In the genomic region with DNA sequence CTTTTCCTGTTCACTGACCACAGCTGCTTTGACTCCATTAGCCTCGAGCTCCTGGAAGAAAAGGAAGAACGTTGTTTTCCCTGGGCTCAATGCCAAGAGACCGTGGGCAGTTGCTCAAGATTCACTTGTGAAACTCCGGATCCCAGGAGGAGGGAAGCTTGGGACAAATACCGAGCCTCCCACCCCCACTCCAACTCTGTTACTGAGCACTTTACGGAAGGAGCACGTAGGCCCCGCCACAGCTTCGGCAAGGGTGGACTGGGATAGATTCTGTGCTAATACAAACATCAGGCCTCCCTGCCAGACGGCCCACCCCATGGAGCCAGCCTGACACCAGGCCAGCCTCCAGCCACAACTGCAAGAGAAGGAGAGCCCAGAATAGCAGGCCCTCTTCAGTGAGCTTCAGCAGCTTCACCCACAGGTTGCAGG, we compare ENCODE assay signal across 9 cellular contexts. TPM values are rescaled to one million over a fixed set of nuclear protein-coding genes. Genes with fewer than 3 reads are reported as not detected.
A peak's percentile ranks its signal among the peaks of the same experiment; 100 is the strongest.
DNase-seq lines count a peak whose midpoint lies in the region; ATAC-seq and TF ChIP-seq lines count a peak whose summit lies in the region.
"Had no signal": no experiment of that assay in that cellular context is flagged by ENCODE, and none has a peak within 500 bp of the region (broad histone marks: within the 10 kb centered on the region; RNA-seq: fewer than 3 reads in every experiment).

No MANE protein-coding gene starts in this region.

- TF ChIP-seq CTCF in adrenal gland (IDR thresholded peaks at IDR 0.05) (no peak), heart left ventricle (IDR thresholded peaks at IDR 0.05) (no peak)

- H3K4me3 ChIP-seq in adrenal gland: no peak overlapping the region
- H3K4me3 ChIP-seq in heart left ventricle: peak overlapping the region in 7 of 12 donors; percentile 1 to 39 (median 24)
- H3K4me3 ChIP-seq in skeletal muscle cell (ENCODE audit: low read depth, low read length): no peak overlapping the region

- WGBS in adrenal gland, 4 donors: 10 to 24% (median 12%) methylated on average over 5 to 10 of the region's 10 CpGs
- WGBS in heart left ventricle, 4 donors: 0 to 9% (median 2%) methylated on average over 9 to 10 of the region's 10 CpGs

- H3K4me1 ChIP-seq in adrenal gland (replicated peaks in 1 of 2) (peaks cover 8 to 23% of the 10 kb centered on the region in 2 donors), heart left ventricle (peaks cover 5 to 37% (median 24%) of the 10 kb centered on the region in 12 donors)

- H3K36me3 Mint-ChIP-seq in activated T-helper 1 cell treated with anti-CD3 and anti-CD28 coated beads, Interleukin-12 subunit alpha, Interleukin-12 subunit beta, Interleukin-2, Interleukin-4 antibody, amounts not matched to agents 30 ng/mL and 10 ng/mL and 1 ng/mL, durations not matched to agents 14 hours and 24 hours and 36 hours (ENCODE audit: low read depth): peaks cover 8% of the 10 kb centered on the region

- no peaks in the 10 kb centered on the region for H3K27me3 ChIP-seq in adrenal gland
- H3K27me3 ChIP-seq in heart left ventricle: no peaks in the 10 kb centered on the region

- H3K36me3 ChIP-seq in adrenal gland (replicated peaks in 1 of 2): peaks cover 0 to 12% of the 10 kb centered on the region in 2 donors
- peaks cover 0 to 32% (median 22%) of the 10 kb centered on the region in 9 donors for H3K36me3 ChIP-seq in heart left ventricle

- intact Hi-C loops in adrenal gland (cut with DNase I): no loop called here
- intact Hi-C loops in heart left ventricle (cut with DNase I): loop anchor here in 1 of 10 donors (1.0 to 5.0 kb wide), 2 partner anchors 38 to 223 kb away; partner anchors contain the start of genes ARPC4 and TADA3
- intact Hi-C loops in activated T-helper 1 cell treated with anti-CD3 and anti-CD28 coated beads, Interleukin-12 subunit alpha, Interleukin-12 subunit beta, Interleukin-2, Interleukin-4 antibody, amounts not matched to agents 30 ng/mL and 10 ng/mL and 1 ng/mL, durations not matched to agents 14 hours and 24 hours and 36 hours (cut with micrococcal nuclease): no loop called here

- peak; percentile 49 to 75 (median 67) for ATAC-seq in heart left ventricle

- no peaks in the 10 kb centered on the region for H3K9me3 ChIP-seq in adrenal gland (replicated peaks in 1 of 3)
- no peaks in the 10 kb centered on the region for H3K9me3 ChIP-seq in heart left ventricle

- peaks cover 22% of the 10 kb centered on the region for H3K4me1 Mint-ChIP-seq in activated T-helper 1 cell treated with anti-CD3 and anti-CD28 coated beads, Interleukin-12 subunit alpha, Interleukin-12 subunit beta, Interleukin-2, Interleukin-4 antibody, amounts not matched to agents 30 ng/mL and 10 ng/mL and 1 ng/mL, durations not matched to agents 14 hours and 24 hours and 36 hours (ENCODE audit: low read depth)

- H3K27me3 Mint-ChIP-seq in activated T-helper 1 cell treated with anti-CD3 and anti-CD28 coated beads, Interleukin-12 subunit alpha, Interleukin-12 subunit beta, Interleukin-2, Interleukin-4 antibody, amounts not matched to agents 30 ng/mL and 10 ng/mL and 1 ng/mL, durations not matched to agents 14 hours and 24 hours and 36 hours (ENCODE audit: insufficient read depth): peaks cover 2% of the 10 kb centered on the region

- no peaks in the 10 kb centered on the region for H3K9me3 Mint-ChIP-seq in activated T-helper 1 cell treated with anti-CD3 and anti-CD28 coated beads, Interleukin-12 subunit alpha, Interleukin-12 subunit beta, Interleukin-2, Interleukin-4 antibody, amounts not matched to agents 30 ng/mL and 10 ng/mL and 1 ng/mL, durations not matched to agents 14 hours and 24 hours and 36 hours
- H3K9me3 Mint-ChIP-seq: T-helper 1 cell treated with Interleukin-12 subunit alpha and Interleukin-12 subunit beta and Interleukin-4 antibody, amounts not matched to agents 30 μg/mL and 1 μg/mL, for 36 hours had no signal

- peak; percentile 63 for DNase-seq in GF-D8 (lab: John Stamatoyannopoulos, UW)
- DNase-seq in adrenal gland: peak; percentile 76 to 94 (median 86)
- DNase-seq in heart left ventricle: peak; percentile 82 to 88 (median 87)
- peak; percentile 97 for DNase-seq in skeletal muscle cell (ENCODE audit: low read depth)
- DNase-seq in NCI-H524 treated with DMSO at 0.1 percent for 48 hours (lab: John Stamatoyannopoulos, UW): no peak
- no peak for DNase-seq in NCI-H1092 (lab: John Stamatoyannopoulos, UW)
- no peak for DNase-seq in NCI-H748 treated with DMSO at 0.1 percent for 48 hours (lab: John Stamatoyannopoulos, UW)
- no peak for DNase-seq in activated T-helper 1 cell treated with anti-CD3 and anti-CD28 coated beads, Interleukin-12 subunit alpha, Interleukin-12 subunit beta, Interleukin-2, Interleukin-4 antibody, amounts not matched to agents 30 ng/mL and 10 ng/mL and 1 ng/mL, durations not matched to agents 14 hours and 24 hours and 36 hours (ENCODE audit: low spot score)

- TF ChIP-seq POLR2A in adrenal gland (IDR thresholded peaks at IDR 0.05): no peak
- peak in 1 of 2 donors; percentile 11 for TF ChIP-seq POLR2A in heart left ventricle (IDR thresholded peaks at IDR 0.05)

- no peak overlapping the region for H3K27ac Mint-ChIP-seq in activated T-helper 1 cell treated with anti-CD3 and anti-CD28 coated beads, Interleukin-12 subunit alpha, Interleukin-12 subunit beta, Interleukin-2, Interleukin-4 antibody, amounts not matched to agents 30 ng/mL and 10 ng/mL and 1 ng/mL, durations not matched to agents 14 hours and 24 hours and 36 hours
- H3K27ac Mint-ChIP-seq: T-helper 1 cell treated with Interleukin-12 subunit alpha and Interleukin-12 subunit beta and Interleukin-4 antibody, amounts not matched to agents 30 μg/mL and 1 μg/mL, for 36 hours had no signal

- no peak overlapping the region for H3K4me3 Mint-ChIP-seq in activated T-helper 1 cell treated with anti-CD3 and anti-CD28 coated beads, Interleukin-12 subunit alpha, Interleukin-12 subunit beta, Interleukin-2, Interleukin-4 antibody, amounts not matched to agents 30 ng/mL and 10 ng/mL and 1 ng/mL, durations not matched to agents 14 hours and 24 hours and 36 hours
- H3K4me3 Mint-ChIP-seq: T-helper 1 cell treated with Interleukin-12 subunit alpha and Interleukin-12 subunit beta and Interleukin-4 antibody, amounts not matched to agents 30 μg/mL and 1 μg/mL, for 36 hours had no signal

- H3K27ac ChIP-seq in adrenal gland: peak overlapping the region; percentile 45 to 92 (median 68)
- H3K27ac ChIP-seq in heart left ventricle: peak overlapping the region; percentile 77 to 93 (median 88)

RNA-seq across cellular contexts. Expression of gene FANCD2, which starts 10.7 kb away (rescaled TPM):
- total RNA-seq in adrenal gland (1 to 10 TPM in 6 of 8 donors, under 1 TPM in 2; 0.48 to 6.9 (median 2.4) TPM), heart left ventricle (1 to 10 TPM in 4 of 9 donors, under 1 TPM in 5; 0.12 to 4.4 (median 0.97) TPM)
- polyA plus RNA-seq in adrenal gland (1 to 10 TPM; 1.2 to 3.8 (median 2.5) TPM), heart left ventricle (under 1 TPM; 0.62 to 0.80 TPM)
- 63.4 and 64.2 TPM in 2 replicates for total RNA-seq in activated T-helper 1 cell treated with anti-CD3 and anti-CD28 coated beads, Interleukin-12 subunit alpha, Interleukin-12 subunit beta, Interleukin-2, Interleukin-4 antibody, amounts not matched to agents 30 ng/mL and 10 ng/mL and 1 ng/mL, durations not matched to agents 14 hours and 24 hours and 36 hours

RNA-seq across cellular contexts. Expression of gene EMC3, which starts 28.8 kb away (rescaled TPM):
- 100 to 1,000 TPM in 5 of 8 donors, 10 to 100 TPM in 3; 49.9 to 127 (median 107) TPM for total RNA-seq in adrenal gland
- 100 to 1,000 TPM in 1 of 3 donors, 10 to 100 TPM in 2; 11.3 to 191 (median 37.6) TPM for polyA plus RNA-seq in adrenal gland
- total RNA-seq in heart left ventricle: 100 to 1,000 TPM in 2 of 9 donors, 10 to 100 TPM in 7; 54.9 to 109 (median 74.7) TPM
- 100 to 1,000 TPM in 1 of 2 donors, 10 to 100 TPM in 1; 41.8 to 164 TPM for polyA plus RNA-seq in heart left ventricle
- 38.8 and 43.1 TPM in 2 replicates for total RNA-seq in activated T-helper 1 cell treated with anti-CD3 and anti-CD28 coated beads, Interleukin-12 subunit alpha, Interleukin-12 subunit beta, Interleukin-2, Interleukin-4 antibody, amounts not matched to agents 30 ng/mL and 10 ng/mL and 1 ng/mL, durations not matched to agents 14 hours and 24 hours and 36 hours

Comparison
In these comparisons a context has a peak if more than half of its experiments do, and no peak if none do; other contexts are left out.
1. DNase-seq: peak in GF-D8 (single experiment), adrenal gland (7 of 7), heart left ventricle (5 of 5) and skeletal muscle cell (single experiment); none in NCI-H524 treated with DMSO at 0.1 percent for 48 hours (single experiment), NCI-H1092 (single experiment), NCI-H748 treated with DMSO at 0.1 percent for 48 hours (single experiment) and activated T-helper 1 cell treated with anti-CD3 and anti-CD28 coated beads, Interleukin-12 subunit alpha, Interleukin-12 subunit beta, Interleukin-2, Interleukin-4 antibody, amounts not matched to agents 30 ng/mL and 10 ng/mL and 1 ng/mL, durations not matched to agents 14 hours and 24 hours and 36 hours (single experiment).
2. H3K4me3 ChIP-seq: peak in heart left ventricle (7 of 12); none in adrenal gland (0 of 4) and skeletal muscle cell (single experiment).